Comparison of ENCODE assay signal across 20 cellular contexts in genomic region chr7:46178685-46179084, GRCh38.
DNase-seq lines count a peak whose midpoint lies in the region; ATAC-seq and TF ChIP-seq lines count a peak whose summit lies in the region.
"Had no signal": no experiment of that assay in that cellular context is flagged by ENCODE, and none has a peak within 500 bp of the region (broad histone marks: within the 10 kb centered on the region; RNA-seq: fewer than 3 reads in every experiment).

No MANE protein-coding gene starts in this region.

- ATAC-seq in effector memory CD8-positive, alpha-beta T cell (replicated peaks): no peak
- ATAC-seq in GM18867 (IDR thresholded peaks at IDR 0.05; ENCODE audit: unreplicated experiment): no peak
- ATAC-seq: A549; activated T-cell treated with anti-CD3 and anti-CD28 coated beads, Interleukin-2, amount 50 U/mL, for 4 hours had no signal

- no peak overlapping the region for H3K4me3 ChIP-seq in astrocyte of the cerebellum (ENCODE audit: low read depth, low read length)
- H3K4me3 ChIP-seq: A549, esophagus muscularis mucosa had no signal

- no peak overlapping the region for H3K4me3 Mint-ChIP-seq in effector memory CD8-positive, alpha-beta T cell
- H3K4me3 Mint-ChIP-seq: activated T-cell treated with anti-CD3 and anti-CD28 coated beads, Interleukin-2, amount 50 U/mL, for 4 hours; memory B cell had no signal

- in situ Hi-C loops in astrocyte of the cerebellum (cut with HindIII; ENCODE audit: low sequenced_read_pairs) (no loop called here), GM13977 (cut with MboI; ENCODE audit: low pct_unique_long_range_greater_than_20kb, low sequenced_read_pairs, unreplicated experiment) (no loop called here)

- H3K36me3 Mint-ChIP-seq in effector memory CD8-positive, alpha-beta T cell (ENCODE audit: insufficient read depth): no peaks in the 10 kb centered on the region
- H3K36me3 Mint-ChIP-seq: memory B cell had no signal

- H3K27me3 Mint-ChIP-seq in effector memory CD8-positive, alpha-beta T cell: no peaks in the 10 kb centered on the region
- H3K27me3 Mint-ChIP-seq: memory B cell had no signal

- TF ChIP-seq CTCF in astrocyte of the cerebellum (IDR thresholded peaks at IDR 0.05; ENCODE audit: low read depth, low read length, missing control alignments): no peak
- TF ChIP-seq CTCF in GM13977 (IDR thresholded peaks at IDR 0.05; ENCODE audit: extremely low read depth, insufficient read depth, missing control alignments): no peak

- DNase-seq in A172 (ENCODE audit: low spot score) (peak; percentile 31), HS-5 (ENCODE audit: low read depth) (peak; percentile 51), astrocyte of the cerebellum (ENCODE audit: low read depth) (peak; percentile 53), iris pigment epithelial cell (ENCODE audit: low read depth) (peak; percentile 57), GM13977 (ENCODE audit: low spot score) (no peak)
- DNase-seq in effector memory CD8-positive, alpha-beta T cell: no peak
- DNase-seq in activated naive CD4-positive, alpha-beta T cell (lab: John Stamatoyannopoulos, UW): no peak
- DNase-seq: activated CD4-positive, alpha-beta T cell treated with anti-CD3 and anti-CD28 coated beads, Interleukin-2, amount 50 U/mL, for 1 hour; activated T-cell treated with anti-CD3 and anti-CD28 coated beads, Interleukin-2, amount 50 U/mL, for 4 hours; COR-L47; dermis blood vessel endothelial cell; Karpas-422; NCI-H187; NCI-H510A treated with DMSO at 0.1 percent for 48 hours; Right ventricle myocardium superior; stimulated activated naive CD4-positive, alpha-beta T cell had no signal

- H3K9me3 Mint-ChIP-seq in effector memory CD8-positive, alpha-beta T cell: peaks cover 0 to 7% of the 10 kb centered on the region in 2 donors

- no peak overlapping the region for H3K27ac Mint-ChIP-seq in effector memory CD8-positive, alpha-beta T cell
- H3K27ac Mint-ChIP-seq: memory B cell had no signal

- H3K4me1 Mint-ChIP-seq in effector memory CD8-positive, alpha-beta T cell (ENCODE audit: low read depth in 2 of 2): no peaks in the 10 kb centered on the region
- H3K4me1 Mint-ChIP-seq: memory B cell had no signal

Comparison
In these comparisons a context has a peak if more than half of its experiments do, and no peak if none do; other contexts are left out.
1. DNase-seq: peak in A172 (single experiment), HS-5 (single experiment), astrocyte of the cerebellum (single experiment) and iris pigment epithelial cell (single experiment); none in effector memory CD8-positive, alpha-beta T cell (0 of 3), activated naive CD4-positive, alpha-beta T cell (0 of 4) and GM13977 (single experiment).